ENCODE assay signal across 31 cellular contexts in the genomic region with DNA sequence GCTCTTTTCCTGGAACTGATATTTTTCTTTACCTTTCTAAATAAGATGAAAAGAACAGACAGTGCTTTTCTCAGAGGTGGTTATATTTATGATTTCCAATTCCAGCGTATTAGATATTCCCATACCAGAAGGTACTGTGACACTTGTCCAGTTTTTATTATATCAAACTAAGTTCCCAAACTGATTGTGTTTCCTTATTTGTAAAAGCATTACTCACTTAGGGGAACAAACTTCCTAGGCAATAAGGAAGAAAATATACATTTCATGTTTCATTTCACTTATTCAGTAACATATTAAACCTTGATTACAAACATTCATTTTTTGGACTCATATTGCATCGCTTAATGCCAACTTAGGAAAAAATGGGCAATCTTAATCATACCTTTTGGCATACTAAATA.
DNase-seq lines count a peak whose midpoint lies in the region; ATAC-seq, FAIRE-seq and TF ChIP-seq lines count a peak whose summit lies in the region.
"Had no signal": no experiment of that assay in that cellular context is flagged by ENCODE, and none has a peak within 500 bp of the region (broad histone marks: within the 10 kb centered on the region; RNA-seq: fewer than 3 reads in every experiment).

No MANE protein-coding gene starts in this region.

- H3K4me3 ChIP-seq in mucosa of descending colon (no peak overlapping the region), pancreas (no peak overlapping the region)
- H3K4me3 ChIP-seq: A549; BLaER1; BLaER1 treated with 17β-estradiol and CSF1 and Interleukin-3, amounts not matched to agents 10 nM and 100 nM had no signal

- intact Hi-C loops in left colon (cut with DNase I, micrococcal nuclease), result no loop called here
- intact Hi-C loops in mucosa of descending colon (cut with DNase I, micrococcal nuclease), result no loop called here
- intact Hi-C loops in pancreas (cut with DNase I), result no loop called here

- FAIRE-seq in pancreas (lab: Jason Lieb, UNC), result peak; percentile 51
- FAIRE-seq: A549, D721Med had no signal

- no peak for TF ChIP-seq CTCF in mucosa of descending colon (IDR thresholded peaks at IDR 0.05)
- no peak for TF ChIP-seq CTCF in pancreas (IDR thresholded peaks at IDR 0.05)

- H3K9me3 ChIP-seq in mucosa of descending colon, result no peaks in the 10 kb centered on the region
- H3K9me3 ChIP-seq in pancreas, result no peaks in the 10 kb centered on the region
- H3K9me3 ChIP-seq: A549; BE2C; BLaER1; BLaER1 treated with 17β-estradiol and CSF1 and Interleukin-3, amounts not matched to agents 10 nM and 100 nM; Caco-2 had no signal

- H3K36me3 ChIP-seq in mucosa of descending colon (ENCODE audit: low read depth) (no peaks in the 10 kb centered on the region), pancreas (no peaks in the 10 kb centered on the region)
- H3K36me3 ChIP-seq: BE2C; BLaER1; BLaER1 treated with 17β-estradiol and CSF1 and Interleukin-3, amounts not matched to agents 10 nM and 100 nM had no signal

- H3K27me3 ChIP-seq in pancreas, result no peaks in the 10 kb centered on the region
- H3K27me3 ChIP-seq: BE2C; BLaER1; BLaER1 treated with 17β-estradiol and CSF1 and Interleukin-3, amounts not matched to agents 10 nM and 100 nM had no signal

- no peak overlapping the region for H3K27ac ChIP-seq in pancreas
- H3K27ac ChIP-seq: 22Rv1; A549; BLaER1; BLaER1 treated with 17β-estradiol and CSF1 and Interleukin-3, amounts not matched to agents 10 nM and 100 nM; C4-2B had no signal

- ATAC-seq in left colon, result peak; percentile 81
- peak; percentile 83 for ATAC-seq in mucosa of descending colon
- ATAC-seq in pancreas, result no peak
- ATAC-seq: A549; CD8-positive, alpha-beta T cell had no signal

- DNase-seq in left colon, result no peak
- DNase-seq in mucosa of descending colon, result no peak
- no peak for DNase-seq in pancreas
- DNase-seq in NCI-H1092 (lab: John Stamatoyannopoulos, UW), result no peak
- no peak for DNase-seq in GM19240 (ENCODE audit: insufficient read length, low spot score)
- DNase-seq in SIG-M5 (lab: John Stamatoyannopoulos, UW), result no peak
- DNase-seq: 8988T; ACHN; AML-193; BE2C; C1 segment of cervical spinal cord; Caco-2; Calu3; CD4-positive, alpha-beta T cell; CD4-positive, CD25-positive, alpha-beta regulatory T cell; CD8-positive, alpha-beta memory T cell; CD8-positive, alpha-beta T cell; COR-L47; DMS 273 treated with DMSO at 0.1 percent for 48 hours; DMS153; DMS53; DMS79; DMS79 treated with DMSO at 0.1 percent for 48 hours; DND-41; EL had no signal

- no peaks in the 10 kb centered on the region for H3K4me1 ChIP-seq in mucosa of descending colon (ENCODE audit: low read depth)
- no peaks in the 10 kb centered on the region for H3K4me1 ChIP-seq in pancreas
- H3K4me1 ChIP-seq: A549, BLaER1, Caco-2 had no signal

- WGBS in pancreas, 2 donors, result 70 to 78% methylated on average over 2 of the region's 2 CpGs

Comparison
In these comparisons a context has a peak if more than half of its experiments do, and no peak if none do; other contexts are left out.
1. ATAC-seq: peak in left colon (single experiment) and mucosa of descending colon (single experiment); none in pancreas (0 of 4).